In genomic region chr13:43054803-43055802, GRCh38 we compare ENCODE assay signal across 8 cellular contexts. TPM values are rescaled to one million over a fixed set of nuclear protein-coding genes. Genes with fewer than 3 reads are reported as not detected.
DNase-seq lines count a peak whose midpoint lies in the region; ATAC-seq and TF ChIP-seq lines count a peak whose summit lies in the region.

No MANE protein-coding gene starts in this region.

- H3K79me2 ChIP-seq in HCT116 (ENCODE audit: insufficient read depth, low read length): peaks cover 21% of the 10 kb centered on the region

- no peak overlapping the region; the same call in 1 of the 2 replicates for H3K9ac ChIP-seq in HCT116 (ENCODE audit: low read length)

- H3K27ac Mint-ChIP-seq in Caco-2 (ENCODE audit: unreplicated experiment) (no peak overlapping the region), T-helper 17 cell (no peak overlapping the region), nephron progenitor cell (no peak overlapping the region)

- H3K4me3 ChIP-seq in Caco-2 (ENCODE audit: low read depth, low read length) (peak overlapping the region; percentile 35), HCT116 (replicated peaks in 1 of 2; ENCODE audit: low read depth in 1 of 2, low read length in 2 of 2) (peak overlapping the region; percentile 3 to 40; a peak in 2 of 4 replicates)

- CTCF ChIA-PET in Caco-2 (lab: Charles Lee) (interaction anchor here (0.6 to 2.1 kb wide), 8 partner anchors 9 to 141 kb away, joined by 3 to 18 read pairs (median 4); partner anchors contain the start of gene EPSTI1), HCT116 (lab: Charles Lee) (no interaction called here)

- H3K4me3 Mint-ChIP-seq in Caco-2 (ENCODE audit: unreplicated experiment): no peak overlapping the region
- no peak overlapping the region for H3K4me3 Mint-ChIP-seq in T-helper 17 cell
- H3K4me3 Mint-ChIP-seq in nephron progenitor cell: no peak overlapping the region

- no peak for TF ChIP-seq POLR2A in HCT116 (IDR thresholded peaks at IDR 0.05; ENCODE audit: borderline replicate concordance, extremely low read depth, insufficient read depth, insufficient read length)

- H3K27me3 Mint-ChIP-seq in Caco-2 (ENCODE audit: insufficient read depth, unreplicated experiment): no peaks in the 10 kb centered on the region
- H3K27me3 Mint-ChIP-seq in T-helper 17 cell: no peaks in the 10 kb centered on the region
- H3K27me3 Mint-ChIP-seq in nephron progenitor cell (ENCODE audit: low read depth, poor library complexity): no peaks in the 10 kb centered on the region

- H3K4me1 ChIP-seq in Caco-2: peaks cover 58% of the 10 kb centered on the region
- peaks cover 39 to 60% of the 10 kb centered on the region in 2 experiments for H3K4me1 ChIP-seq in HCT116 (ENCODE audit: control insufficient read depth in 1 of 2, insufficient read depth in 2 of 2, low read length in 2 of 2)

- H3K9me2 ChIP-seq in HCT116 (ENCODE audit: insufficient read depth): no peaks in the 10 kb centered on the region

- no peaks in the 10 kb centered on the region for H4K20me1 ChIP-seq in HCT116 (ENCODE audit: insufficient read depth)

- no peaks in the 10 kb centered on the region for H3K27me3 ChIP-seq in Caco-2 (replicated peaks; ENCODE audit: control insufficient read depth, insufficient read depth, low read length)
- H3K27me3 ChIP-seq in HCT116 (ENCODE audit: insufficient read depth, low read length): no peaks in the 10 kb centered on the region

- H3K9me3 Mint-ChIP-seq in Caco-2 (ENCODE audit: unreplicated experiment) (no peaks in the 10 kb centered on the region), nephron progenitor cell (peaks cover 42% of the 10 kb centered on the region)

- DNase-seq in Caco-2 (peak; percentile 93 to 95), HCT116 (ENCODE audit: low read depth, low spot score) (no peak), T-helper 17 cell (no peak), fibroblast of gingiva (ENCODE audit: low read depth) (peak; percentile 50), nephron progenitor cell (peak; percentile 55), head of caudate nucleus (no peak), HK-2 (ENCODE audit: unreplicated experiment) (no peak)

- H3K27ac ChIP-seq in HCT116 (ENCODE audit: low read depth, low read length): peak overlapping the region; percentile 68; the same call in 1 of the 2 replicates

- H3K9me3 ChIP-seq in Caco-2: peaks cover 14% of the 10 kb centered on the region
- H3K9me3 ChIP-seq in HCT116 (ENCODE audit: control insufficient read depth in 1 of 2, insufficient read depth in 1 of 2, low read depth in 1 of 2, low read length in 2 of 2): no peaks in the 10 kb centered on the region
- no peaks in the 10 kb centered on the region for H3K9me3 ChIP-seq in T-helper 17 cell (ENCODE audit: control insufficient read depth, low read length, poor library complexity, severe bottlenecking)

- TF ChIP-seq CTCF in Caco-2 (IDR thresholded peaks at IDR 0.05; ENCODE audit: insufficient read depth in 1 of 2, low read depth in 1 of 2, low read length in 1 of 2, severe bottlenecking in 1 of 2, unreplicated experiment in 1 of 2) (no peak), HCT116 (IDR thresholded peaks at IDR 0.05 in 2 of 3, conservative IDR thresholded peaks at IDR 0.05 in 1 of 3; ENCODE audit: borderline replicate concordance in 1 of 3, insufficient read depth in 1 of 3, low read depth in 2 of 3, low read length in 2 of 3) (no peak), nephron progenitor cell (IDR thresholded peaks at IDR 0.05) (no peak)

- no peak for TF ChIP-seq RAD21 in HCT116 (IDR thresholded peaks at IDR 0.05; ENCODE audit: low read depth)

- H3K4me2 ChIP-seq in HCT116 (ENCODE audit: low read length): peak overlapping the region; percentile 71

- POLR2A ChIA-PET in Caco-2 (lab: Charles Lee): interaction anchor here (0.5 to 1.6 kb wide), 27 partner anchors 8 to 462 kb away, joined by 3 to 15 read pairs (median 4); partner anchors contain the start of genes DNAJC15 and EPSTI1
- POLR2A ChIA-PET in HCT116 (lab: Charles Lee): interaction anchor here (1.1 kb wide), 1 partner anchor 16 kb away, joined by 4 read pairs; no protein-coding TSS in a partner anchor

- ATAC-seq in HCT116 (peak; percentile 23; the same call in 1 of the 2 replicates), T-helper 17 cell (peak; percentile 45), HG03571 (IDR thresholded peaks at IDR 0.05; ENCODE audit: unreplicated experiment) (no peak)

- RAD21 ChIA-PET in HCT116 (lab: Charles Lee; ENCODE audit: low non-redundant PET in 1 of 2, low total read pairs in 2 of 2, uncharacterized antibody in 2 of 2, unreplicated experiment in 2 of 2): interaction anchor here in 1 of 2 experiments (0.6 kb wide), 2 partner anchors 18 to 22 kb away, joined by 3 to 9 read pairs; no protein-coding TSS in a partner anchor

- H3K4me1 Mint-ChIP-seq in Caco-2 (ENCODE audit: low read depth, unreplicated experiment): peaks cover 14% of the 10 kb centered on the region
- H3K4me1 Mint-ChIP-seq in T-helper 17 cell: peaks cover 31% of the 10 kb centered on the region
- H3K4me1 Mint-ChIP-seq in nephron progenitor cell: peaks cover 6% of the 10 kb centered on the region

- no TSS peak for BruUV-seq in Caco-2 (replicated peaks; lab: Mats Ljungman, UMichigan)
- no TSS peak for BruUV-seq in HCT116 (replicated peaks; lab: Mats Ljungman, UMichigan)

- intact Hi-C loops in Caco-2 (cut with micrococcal nuclease; ENCODE audit: unreplicated experiment): loop anchor here (1.0 to 2.0 kb wide), 7 partner anchors 10 to 86 kb away; partner anchors contain the start of genes DNAJC15 and EPSTI1
- intact Hi-C loops in HCT116 (cut with micrococcal nuclease): no loop called here
- intact Hi-C loops in head of caudate nucleus (cut with DNase I): no loop called here

- H2AFZ ChIP-seq in HCT116 (ENCODE audit: low read depth, low read length, poor library complexity, severe bottlenecking): no peak overlapping the region

- H3K36me3 ChIP-seq in Caco-2 (ENCODE audit: control insufficient read depth, insufficient read depth, low read length): no peaks in the 10 kb centered on the region
- H3K36me3 ChIP-seq in HCT116 (ENCODE audit: control insufficient read depth in 1 of 2, insufficient read depth in 2 of 2, low read length in 2 of 2): no peaks in the 10 kb centered on the region

- H3K36me3 Mint-ChIP-seq in Caco-2 (ENCODE audit: insufficient read depth, unreplicated experiment): no peaks in the 10 kb centered on the region
- peaks cover 7% of the 10 kb centered on the region for H3K36me3 Mint-ChIP-seq in T-helper 17 cell (ENCODE audit: low read depth)
- peaks cover 45% of the 10 kb centered on the region for H3K36me3 Mint-ChIP-seq in nephron progenitor cell (ENCODE audit: low read depth)

TF ChIP-seq in HCT116, 20 proteins besides CTCF, POLR2A, EP300 and RAD21 (continues in another document):
- no peak for TF ChIP-seq FOSL1 (IDR thresholded peaks at IDR 0.05; ENCODE audit: low read depth)
- no peak for TF ChIP-seq CEBPB (IDR thresholded peaks at IDR 0.05; ENCODE audit: low read depth)
- TF ChIP-seq SIN3A (IDR thresholded peaks at IDR 0.05; ENCODE audit: low read depth): no peak
- TF ChIP-seq EZH2phosphoT487 (IDR thresholded peaks at IDR 0.05; ENCODE audit: borderline replicate concordance): no peak
- no peak; the same call in 1 of the 2 replicates for TF ChIP-seq SP1 (IDR thresholded peaks at IDR 0.05; ENCODE audit: low read depth)
- no peak for TF ChIP-seq CBX3 (IDR thresholded peaks at IDR 0.05; ENCODE audit: low read depth)
- no peak for TF ChIP-seq ELF1 (IDR thresholded peaks at IDR 0.05; ENCODE audit: borderline replicate concordance, low read depth)
- no peak for TF ChIP-seq EGR1 (IDR thresholded peaks at IDR 0.05; ENCODE audit: low read depth)
- TF ChIP-seq REST (IDR thresholded peaks at IDR 0.05; ENCODE audit: low read depth): no peak
- no peak for TF ChIP-seq JUND (IDR thresholded peaks at IDR 0.05)
- no peak for TF ChIP-seq ZNF274 (IDR thresholded peaks at IDR 0.05; ENCODE audit: low read depth, low read length)
- no peak for TF ChIP-seq TCF7L2 (IDR thresholded peaks at IDR 0.05; ENCODE audit: borderline replicate concordance, extremely low read depth, insufficient read depth, insufficient read length)
- TF ChIP-seq, protein P1, sequence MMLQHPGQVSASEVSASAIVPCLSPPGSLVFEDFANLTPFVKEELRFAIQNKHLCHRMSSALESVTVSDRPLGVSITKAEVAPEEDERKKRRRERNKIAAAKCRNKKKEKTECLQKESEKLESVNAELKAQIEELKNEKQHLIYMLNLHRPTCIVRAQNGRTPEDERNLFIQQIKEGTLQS (IDR thresholded peaks at IDR 0.05): no peak
- no peak for TF ChIP-seq POLR2AphosphoS5 (IDR thresholded peaks at IDR 0.05; ENCODE audit: low read depth, low read length)
- TF ChIP-seq MAX (IDR thresholded peaks at IDR 0.05): no peak

RNA-seq across cellular contexts. Expression of gene DNAJC15, which starts 31.7 kb away (rescaled TPM):
- 71.0 and 72.2 TPM in 2 replicates for total RNA-seq in Caco-2 (2022)
- total RNA-seq in HCT116 (2021; ENCODE audit: unreplicated experiment): 10.8 TPM
- 11.8 and 14.6 TPM in 2 replicates for polyA plus RNA-seq in HCT116 (2012)
- 1 to 10 TPM; 6.4 to 8.1 TPM for total RNA-seq in T-helper 17 cell

Comparison
In these comparisons a context has a peak if more than half of its experiments do, and no peak if none do; other contexts are left out.
1. DNase-seq: peak in Caco-2 (2 of 2), fibroblast of gingiva (single experiment) and nephron progenitor cell (single experiment); none in HCT116 (single experiment), T-helper 17 cell (0 of 3), head of caudate nucleus (0 of 42) and HK-2 (single experiment).